In the genomic region with DNA sequence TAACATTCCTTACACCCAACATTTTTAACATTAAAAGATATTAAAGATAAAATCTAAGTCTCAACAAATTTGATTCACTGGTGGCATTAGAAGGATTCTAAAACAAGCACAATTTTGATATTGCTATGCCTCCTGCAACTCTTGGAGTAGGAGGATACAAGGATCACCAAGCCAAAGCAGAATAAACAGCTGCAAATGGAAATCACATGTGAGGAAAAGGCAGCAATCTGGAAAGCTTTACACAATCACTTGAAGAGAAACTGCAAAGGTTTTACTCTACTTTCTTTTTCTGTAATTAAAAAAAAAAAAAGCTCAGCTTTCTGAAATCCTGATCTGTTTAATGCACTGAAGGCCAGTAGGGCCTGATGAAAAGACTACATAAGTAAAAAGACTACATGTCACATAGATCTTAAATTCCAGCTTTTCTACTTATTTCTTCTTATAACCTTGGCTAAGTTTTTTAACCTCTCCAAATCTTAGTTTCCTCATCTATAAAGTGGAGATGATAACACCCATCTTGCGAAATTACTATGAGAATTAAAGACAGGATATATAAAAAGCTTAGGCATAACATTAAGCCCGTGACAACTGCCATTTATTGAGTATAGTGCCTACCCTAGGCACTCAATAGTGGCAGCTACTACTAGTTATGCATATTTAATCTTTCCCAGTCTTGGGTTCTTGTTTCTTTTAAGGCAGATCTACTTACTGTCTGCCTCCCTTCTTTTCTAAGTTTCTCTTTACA, we compare ENCODE assay signal across 1 cellular context.
TF ChIP-seq lines count a peak whose summit lies in the region.

No MANE protein-coding gene starts in this region.

TF ChIP-seq in GM12878, 131 proteins besides CTCF, POLR2A, EP300 and RAD21 (continued from another document):
- TF ChIP-seq ELK1 (IDR thresholded peaks at IDR 0.05; ENCODE audit: low read depth, low read length) (no peak), BMI1 (IDR thresholded peaks at IDR 0.05; ENCODE audit: borderline replicate concordance) (no peak), TARDBP (IDR thresholded peaks at IDR 0.05; ENCODE audit: borderline replicate concordance) (no peak), GATAD2B (conservative IDR thresholded peaks at IDR 0.05; ENCODE audit: low read depth) (no peak), ESRRA (IDR thresholded peaks at IDR 0.05; ENCODE audit: low read length) (no peak), TBL1XR1 (IDR thresholded peaks at IDR 0.05; ENCODE audit: low read depth, low read length) (no peak), STAT3 (IDR thresholded peaks at IDR 0.05; ENCODE audit: low read depth, low read length) (no peak), NR2C1 (IDR thresholded peaks at IDR 0.05) (no peak), MEF2B (IDR thresholded peaks at IDR 0.05; ENCODE audit: partially characterized antibody, poor library complexity, severe bottlenecking) (no peak), RBBP5 (conservative IDR thresholded peaks at IDR 0.05) (no peak), MXI1 (IDR thresholded peaks at IDR 0.05; ENCODE audit: low read depth, low read length) (no peak), MYC (IDR thresholded peaks at IDR 0.05; ENCODE audit: insufficient read depth, insufficient read length, insufficient replicate concordance, low read length, severe bottlenecking) (no peak), TCF12 (IDR thresholded peaks at IDR 0.05; ENCODE audit: low read depth, low read length) (no peak), RAD51 (IDR thresholded peaks at IDR 0.05) (no peak)
